In the genomic region with DNA sequence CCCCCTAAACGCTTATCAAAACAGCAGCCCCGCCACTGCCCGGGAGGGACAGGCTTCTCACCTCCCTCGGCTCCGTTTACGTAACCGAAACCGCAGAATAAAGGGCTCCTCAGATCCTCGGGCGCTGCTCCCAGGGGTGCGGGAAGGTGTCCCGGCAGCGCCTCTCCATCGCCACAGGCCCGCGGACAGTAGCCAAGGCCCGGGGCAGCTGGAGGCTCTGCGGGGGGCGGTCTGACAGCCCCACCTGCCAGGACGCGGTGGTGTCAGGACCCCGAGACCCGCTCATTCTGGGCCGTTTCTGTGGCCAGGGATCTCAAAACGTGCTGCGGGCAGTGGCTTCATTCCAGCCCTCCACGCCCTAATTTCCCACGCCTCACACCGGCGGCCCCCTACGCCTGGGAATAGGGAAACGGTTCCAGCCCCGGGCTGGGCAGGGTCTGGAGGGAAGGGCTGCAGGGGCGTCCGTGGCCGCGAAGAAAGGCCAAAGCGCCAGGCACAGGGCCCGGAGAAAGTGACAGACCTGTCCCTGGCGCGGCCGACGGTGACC, we compare ENCODE assay signal across 1 cellular context.
A peak's percentile ranks its signal among the peaks of the same experiment; 100 is the strongest.
TF ChIP-seq lines count a peak whose summit lies in the region.

No MANE protein-coding gene starts in this region.

TF ChIP-seq in K562, 482 proteins besides CTCF, POLR2A, EP300 and RAD21:
- peak; percentile 87 for TF ChIP-seq HNRNPLL (IDR thresholded peaks at IDR 0.05; ENCODE audit: low read depth, low read length, poor library complexity, severe bottlenecking)
- TF ChIP-seq, protein P1, sequence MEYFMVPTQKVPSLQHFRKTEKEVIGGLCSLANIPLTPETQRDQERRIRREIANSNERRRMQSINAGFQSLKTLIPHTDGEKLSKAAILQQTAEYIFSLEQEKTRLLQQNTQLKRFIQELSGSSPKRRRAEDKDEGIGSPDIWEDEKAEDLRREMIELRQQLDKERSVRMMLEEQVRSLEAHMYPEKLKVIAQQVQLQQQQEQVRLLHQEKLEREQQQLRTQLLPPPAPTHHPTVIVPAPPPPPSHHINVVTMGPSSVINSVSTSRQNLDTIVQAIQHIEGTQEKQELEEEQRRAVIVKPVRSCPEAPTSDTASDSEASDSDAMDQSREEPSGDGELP (CRISPR knock-in tag; IDR thresholded peaks at IDR 0.05; ENCODE audit: borderline replicate concordance): peak; percentile 13; the same call in 1 of the 2 replicates
- TF ChIP-seq, protein P2, sequence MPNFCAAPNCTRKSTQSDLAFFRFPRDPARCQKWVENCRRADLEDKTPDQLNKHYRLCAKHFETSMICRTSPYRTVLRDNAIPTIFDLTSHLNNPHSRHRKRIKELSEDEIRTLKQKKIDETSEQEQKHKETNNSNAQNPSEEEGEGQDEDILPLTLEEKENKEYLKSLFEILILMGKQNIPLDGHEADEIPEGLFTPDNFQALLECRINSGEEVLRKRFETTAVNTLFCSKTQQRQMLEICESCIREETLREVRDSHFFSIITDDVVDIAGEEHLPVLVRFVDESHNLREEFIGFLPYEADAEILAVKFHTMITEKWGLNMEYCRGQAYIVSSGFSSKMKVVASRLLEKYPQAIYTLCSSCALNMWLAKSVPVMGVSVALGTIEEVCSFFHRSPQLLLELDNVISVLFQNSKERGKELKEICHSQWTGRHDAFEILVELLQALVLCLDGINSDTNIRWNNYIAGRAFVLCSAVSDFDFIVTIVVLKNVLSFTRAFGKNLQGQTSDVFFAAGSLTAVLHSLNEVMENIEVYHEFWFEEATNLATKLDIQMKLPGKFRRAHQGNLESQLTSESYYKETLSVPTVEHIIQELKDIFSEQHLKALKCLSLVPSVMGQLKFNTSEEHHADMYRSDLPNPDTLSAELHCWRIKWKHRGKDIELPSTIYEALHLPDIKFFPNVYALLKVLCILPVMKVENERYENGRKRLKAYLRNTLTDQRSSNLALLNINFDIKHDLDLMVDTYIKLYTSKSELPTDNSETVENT (CRISPR knock-in tag; IDR thresholded peaks at IDR 0.05): 0 out of 2 replicates have a peak, but pooled peaks have one; percentile 13
- TF ChIP-seq, protein P3, sequence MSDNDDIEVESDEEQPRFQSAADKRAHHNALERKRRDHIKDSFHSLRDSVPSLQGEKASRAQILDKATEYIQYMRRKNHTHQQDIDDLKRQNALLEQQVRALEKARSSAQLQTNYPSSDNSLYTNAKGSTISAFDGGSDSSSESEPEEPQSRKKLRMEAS (CRISPR knock-in tag; IDR thresholded peaks at IDR 0.05): 0 out of 2 replicates have a peak, but pooled peaks have one; percentile 11
- TF ChIP-seq CTBP1 (IDR thresholded peaks at IDR 0.05; ENCODE audit: borderline replicate concordance): 0 out of 2 replicates have a peak, but pooled peaks have one; percentile 24
